ENCODE assay signal across 9 cellular contexts in the genomic region with DNA sequence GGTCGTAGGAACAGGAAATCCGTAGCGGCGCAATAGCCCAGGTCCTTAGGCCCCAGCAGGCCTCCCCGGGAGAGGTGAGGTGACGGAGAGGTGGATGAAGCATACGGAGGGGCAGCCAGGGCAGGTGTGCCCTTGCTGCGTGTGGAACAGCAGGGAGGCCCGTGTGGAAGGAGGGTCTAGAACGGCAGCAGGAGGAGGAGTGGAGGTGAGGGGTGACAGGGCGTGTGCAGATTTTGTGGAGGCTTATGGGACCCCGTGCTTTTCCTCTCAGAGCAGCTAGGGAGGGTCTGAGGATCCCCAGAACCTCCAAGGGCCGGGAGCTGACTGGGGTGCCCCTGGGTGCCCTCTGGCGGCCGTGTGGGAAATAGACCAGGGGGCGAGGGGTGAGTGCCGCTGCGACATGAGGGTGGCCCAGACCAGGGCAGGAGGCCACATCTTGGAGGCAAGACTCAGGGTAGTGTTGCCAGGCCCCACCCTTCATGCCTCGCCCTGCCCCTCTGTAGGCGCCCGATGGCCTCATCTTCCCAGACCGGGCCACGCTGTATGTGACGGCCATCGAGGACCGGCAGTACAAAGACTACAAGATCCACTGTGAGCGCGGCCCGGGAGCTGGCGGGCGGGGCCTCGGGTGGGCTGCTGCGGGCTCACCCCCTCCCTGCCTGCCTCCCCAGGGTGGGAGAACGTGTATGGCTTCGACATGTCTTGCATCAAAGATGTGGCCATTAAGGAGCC. TPM values are rescaled to one million over a fixed set of nuclear protein-coding genes. Genes with fewer than 3 reads are reported as not detected.
DNase-seq lines count a peak whose midpoint lies in the region; ATAC-seq and TF ChIP-seq lines count a peak whose summit lies in the region.
"Had no signal": no experiment of that assay in that cellular context is flagged by ENCODE, and none has a peak within 500 bp of the region (broad histone marks: within the 10 kb centered on the region; RNA-seq: fewer than 3 reads in every experiment).

No MANE protein-coding gene starts in this region.

- H3K4me3 ChIP-seq in DOHH2 (ENCODE audit: low read length) (no peak overlapping the region), HEK293 (ENCODE audit: low read depth, low read length) (no peak overlapping the region), mesendoderm (ENCODE audit: low read length) (no peak overlapping the region)

- POLR2A ChIA-PET in HEK293 (lab: Yijun Ruan, JAX), result interaction anchor here (1.4 kb wide), 1 partner anchor 44 kb away, joined by 3 read pairs; the partner anchor contains the start of gene RRAS
- POLR2A ChIA-PET in activated naive CD8-positive, alpha-beta T cell treated with anti-CD3 and anti-CD28 coated beads, Interleukin-2, amount 10 ng/mL, durations not matched to agents 7 days and 5 days (lab: Charles Lee), result interaction anchor here (0.7 kb wide), 1 partner anchor 8 kb away, joined by 3 read pairs; no protein-coding TSS in a partner anchor

- no peak overlapping the region for H3K56ac ChIP-seq in mesendoderm (ENCODE audit: low read length)

- H3K4me1 ChIP-seq in DOHH2 (ENCODE audit: control insufficient read depth, low read length) (peaks cover 19% of the 10 kb centered on the region), HEK293 (ENCODE audit: control insufficient read depth, insufficient read depth, low read length) (peaks cover 13% of the 10 kb centered on the region), mesendoderm (ENCODE audit: control insufficient read depth, low read depth, low read length) (peaks cover 5% of the 10 kb centered on the region)

- WGBS in mesendoderm (ENCODE audit: extremely low coverage, insufficient coverage, low lambda C conversion rate), result no CpG with 5 or more reads among the region's 35 CpGs

- H3K79me1 ChIP-seq in mesendoderm (ENCODE audit: low read length), result peaks cover 23% of the 10 kb centered on the region

- no peak for ATAC-seq in activated naive CD8-positive, alpha-beta T cell treated with anti-CD3 and anti-CD28 coated beads, Interleukin-2, amount 10 ng/mL, durations not matched to agents 7 days and 5 days (ENCODE audit: low read depth)
- ATAC-seq in GM18519 (IDR thresholded peaks at IDR 0.05; ENCODE audit: low FRiP score, unreplicated experiment), result no peak
- ATAC-seq in GM21360 (IDR thresholded peaks at IDR 0.05; ENCODE audit: unreplicated experiment), result no peak

- no peak overlapping the region for H3K18ac ChIP-seq in mesendoderm (ENCODE audit: low read length)

- H3K27ac Mint-ChIP-seq in activated naive CD8-positive, alpha-beta T cell treated with anti-CD3 and anti-CD28 coated beads, Interleukin-2, amount 10 ng/mL, durations not matched to agents 7 days and 5 days, result peak overlapping the region; percentile 64

- H3K9me3 Mint-ChIP-seq in activated naive CD8-positive, alpha-beta T cell treated with anti-CD3 and anti-CD28 coated beads, Interleukin-2, amount 10 ng/mL, durations not matched to agents 7 days and 5 days, result no peaks in the 10 kb centered on the region

- peaks cover 18% of the 10 kb centered on the region; the same call in 1 of the 2 replicates for H4K20me1 ChIP-seq in DOHH2 (ENCODE audit: control insufficient read depth, insufficient read depth, low read depth, low read length)

- H3K23ac ChIP-seq in mesendoderm (ENCODE audit: low read length), result no peak overlapping the region

- no peaks in the 10 kb centered on the region for H3K9me2 ChIP-seq in DOHH2 (replicated peaks; ENCODE audit: control insufficient read depth, low read length)

- no peaks in the 10 kb centered on the region for H3K27me3 ChIP-seq in DOHH2 (ENCODE audit: control insufficient read depth, low read length)
- H3K27me3 ChIP-seq in mesendoderm (ENCODE audit: insufficient read depth, low read length, poor library complexity), result no peaks in the 10 kb centered on the region

- peaks cover 91% of the 10 kb centered on the region for H3K36me3 ChIP-seq in DOHH2 (ENCODE audit: control insufficient read depth, low read length)
- H3K36me3 ChIP-seq in HEK293 (ENCODE audit: control insufficient read depth in 2 of 2, insufficient read depth in 1 of 2, low read length in 2 of 2), result peaks cover 43 to 77% of the 10 kb centered on the region in 2 experiments
- peaks cover 31% of the 10 kb centered on the region for H3K36me3 ChIP-seq in mesendoderm (ENCODE audit: control insufficient read depth, insufficient read depth, low read length)

- CTCF ChIA-PET in HEK293 (lab: Yijun Ruan, JAX), result interaction anchor here (0.5 to 1.6 kb wide), 13 partner anchors 8 to 271 kb away, joined by 3 to 9 read pairs (median 3); partner anchors contain the start of gene FUZ

- peaks cover 9% of the 10 kb centered on the region for H3K36me3 Mint-ChIP-seq in activated naive CD8-positive, alpha-beta T cell treated with anti-CD3 and anti-CD28 coated beads, Interleukin-2, amount 10 ng/mL, durations not matched to agents 7 days and 5 days

- no peak overlapping the region for H2AK5ac ChIP-seq in mesendoderm (ENCODE audit: low read length)

- no peak overlapping the region for H4K8ac ChIP-seq in mesendoderm (ENCODE audit: low read depth, low read length)

- peak; percentile 75 for TF ChIP-seq CTCF in DOHH2 (IDR thresholded peaks at IDR 0.05; ENCODE audit: low read depth, low read length, poor library complexity, severe bottlenecking)
- peak; percentile 70 for TF ChIP-seq CTCF in HEK293 (tag by site-specific recombination; IDR thresholded peaks at IDR 0.05)

- H3K4me3 Mint-ChIP-seq in activated naive CD8-positive, alpha-beta T cell treated with anti-CD3 and anti-CD28 coated beads, Interleukin-2, amount 10 ng/mL, durations not matched to agents 7 days and 5 days, result no peak overlapping the region

- H3K9me3 ChIP-seq in DOHH2 (ENCODE audit: control insufficient read depth, insufficient read depth, low read length) (no peaks in the 10 kb centered on the region), HEK293 (ENCODE audit: control insufficient read depth, insufficient read depth, low read depth, low read length) (no peaks in the 10 kb centered on the region)

- no peak overlapping the region for H3K4ac ChIP-seq in mesendoderm (ENCODE audit: low read depth, low read length)

- H3K4me1 Mint-ChIP-seq in activated naive CD8-positive, alpha-beta T cell treated with anti-CD3 and anti-CD28 coated beads, Interleukin-2, amount 10 ng/mL, durations not matched to agents 7 days and 5 days, result peaks cover 11% of the 10 kb centered on the region

- H2BK15ac ChIP-seq in mesendoderm (replicated peaks; ENCODE audit: low read depth), result no peak overlapping the region

- no peak overlapping the region for H2BK5ac ChIP-seq in mesendoderm (ENCODE audit: low read length)

- H4K5ac ChIP-seq in mesendoderm (ENCODE audit: low read length), result no peak overlapping the region

- H3K9ac ChIP-seq in mesendoderm (ENCODE audit: low read length), result no peak overlapping the region

- no peak for DNase-seq in activated naive CD8-positive, alpha-beta T cell treated with anti-CD3 and anti-CD28 coated beads, Interleukin-2, amount 10 ng/mL, durations not matched to agents 7 days and 5 days
- DNase-seq in mesendoderm (peak; percentile 39), NCI-H146 (lab: John Stamatoyannopoulos, UW) (no peak)
- no peak for DNase-seq in activated effector memory CD4-positive, alpha-beta T cell treated with Interleukin-2 at 50 U/mL for 16 hours
- DNase-seq: NCI-H2107 had no signal

- H3K79me2 ChIP-seq in DOHH2 (ENCODE audit: control insufficient read depth, low read length) (peaks cover 40% of the 10 kb centered on the region), mesendoderm (ENCODE audit: control insufficient read depth, insufficient read depth, low read length) (peaks cover 25% of the 10 kb centered on the region)

- peaks cover 6% of the 10 kb centered on the region; the same call in 1 of the 2 replicates for H3F3A ChIP-seq in DOHH2 (ENCODE audit: control insufficient read depth, insufficient read depth)

- H3K27me3 Mint-ChIP-seq in activated naive CD8-positive, alpha-beta T cell treated with anti-CD3 and anti-CD28 coated beads, Interleukin-2, amount 10 ng/mL, durations not matched to agents 7 days and 5 days, result no peaks in the 10 kb centered on the region

- H3K27ac ChIP-seq in DOHH2 (ENCODE audit: low read depth, low read length) (no peak overlapping the region), HEK293 (ENCODE audit: extremely low read depth, low read depth, low read length) (no peak overlapping the region), mesendoderm (ENCODE audit: low read depth, low read length) (no peak overlapping the region)

- H2BK120ac ChIP-seq in mesendoderm (ENCODE audit: low read depth, low read length), result no peak overlapping the region

- H3K4me2 ChIP-seq in DOHH2 (ENCODE audit: low read length) (no peak overlapping the region), mesendoderm (ENCODE audit: low read length) (no peak overlapping the region)

TF ChIP-seq in HEK293, 187 proteins besides CTCF, POLR2A, EP300 and RAD21 (continues in another document):
- no peak for TF ChIP-seq ZBTB17 (tag by site-specific recombination; IDR thresholded peaks at IDR 0.05)

RNA-seq across cellular contexts. Expression of gene ADM5, which starts 5.0 kb away (rescaled TPM):
- total RNA-seq in activated naive CD8-positive, alpha-beta T cell treated with anti-CD3 and anti-CD28 coated beads, Interleukin-2, amount 10 ng/mL, durations not matched to agents 7 days and 5 days, result 1 to 10 TPM; 4.1 to 4.3 TPM
- 5.8 TPM for polyA plus RNA-seq in mesendoderm (2013, experiment 1 of 2)
- polyA plus RNA-seq in mesendoderm (2013, experiment 2 of 2), result 5.4 TPM

RNA-seq across cellular contexts. Expression of gene CPT1C, which starts 6.5 kb away (rescaled TPM):
- 1 to 10 TPM; 2.1 to 4.1 TPM for total RNA-seq in activated naive CD8-positive, alpha-beta T cell treated with anti-CD3 and anti-CD28 coated beads, Interleukin-2, amount 10 ng/mL, durations not matched to agents 7 days and 5 days
- 19.1 TPM for polyA plus RNA-seq in mesendoderm (2013, experiment 1 of 2)
- polyA plus RNA-seq in mesendoderm (2013, experiment 2 of 2), result 21.9 TPM

RNA-seq across cellular contexts. Expression of gene PRMT1, which starts 7.3 kb away (rescaled TPM):
- total RNA-seq in activated naive CD8-positive, alpha-beta T cell treated with anti-CD3 and anti-CD28 coated beads, Interleukin-2, amount 10 ng/mL, durations not matched to agents 7 days and 5 days, result 100 to 1,000 TPM; 118 to 123 TPM
- polyA plus RNA-seq in mesendoderm (2013, experiment 1 of 2), result 427 TPM
- polyA plus RNA-seq in mesendoderm (2013, experiment 2 of 2), result 426 TPM

RNA-seq across cellular contexts. Expression of gene BCL2L12, which starts 18.7 kb away (rescaled TPM):
- total RNA-seq in activated naive CD8-positive, alpha-beta T cell treated with anti-CD3 and anti-CD28 coated beads, Interleukin-2, amount 10 ng/mL, durations not matched to agents 7 days and 5 days, result 10 to 100 TPM; 63.4 to 71.3 TPM
- polyA plus RNA-seq in mesendoderm (2013, experiment 1 of 2), result 151 TPM
- polyA plus RNA-seq in mesendoderm (2013, experiment 2 of 2), result 154 TPM

RNA-seq across cellular contexts. Expression of gene IRF3, which starts 18.8 kb away (rescaled TPM):
- total RNA-seq in activated naive CD8-positive, alpha-beta T cell treated with anti-CD3 and anti-CD28 coated beads, Interleukin-2, amount 10 ng/mL, durations not matched to agents 7 days and 5 days, result 100 to 1,000 TPM; 198 to 205 TPM
- 94.1 TPM for polyA plus RNA-seq in mesendoderm (2013, experiment 1 of 2)
- 90.7 TPM for polyA plus RNA-seq in mesendoderm (2013, experiment 2 of 2)
